8 cellular contexts compared by ENCODE assay signal in the genomic region with DNA sequence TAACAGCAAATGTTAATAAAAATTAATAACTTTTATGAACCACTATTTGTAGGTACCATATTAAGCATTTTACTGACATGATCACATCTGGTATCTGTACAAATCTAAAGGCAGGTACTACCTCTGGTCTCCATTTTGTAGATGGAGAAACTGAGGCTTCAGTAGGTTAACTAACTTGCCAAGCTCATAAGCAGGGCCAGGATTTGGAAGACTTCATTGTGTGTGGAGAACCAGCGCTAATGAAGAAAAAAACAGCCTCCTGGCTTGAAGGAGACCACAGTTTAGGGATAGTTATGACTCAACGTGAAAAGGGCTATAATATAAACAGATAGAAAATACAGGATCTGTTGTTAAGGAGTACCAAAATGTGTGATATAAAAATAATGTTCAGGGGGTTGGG. TPM values are rescaled to one million over a fixed set of nuclear protein-coding genes. Genes with fewer than 3 reads are reported as not detected.
DNase-seq lines count a peak whose midpoint lies in the region; ATAC-seq and TF ChIP-seq lines count a peak whose summit lies in the region.

No MANE protein-coding gene starts in this region.

- in situ Hi-C loops in GM13977 (cut with MboI; ENCODE audit: low pct_unique_long_range_greater_than_20kb, low sequenced_read_pairs, unreplicated experiment): no loop called here

- H3K36me3 ChIP-seq in OCI-LY7 (ENCODE audit: insufficient read depth, low read length) (peaks cover 60% of the 10 kb centered on the region), parathyroid adenoma (ENCODE audit: control insufficient read depth, insufficient read depth, low read length) (no peaks in the 10 kb centered on the region)

- no peak for ATAC-seq in HG03521 (IDR thresholded peaks at IDR 0.05; ENCODE audit: unreplicated experiment)

- intact Hi-C loops in OCI-LY7 (cut with micrococcal nuclease; ENCODE audit: unreplicated experiment): no loop called here

- peak overlapping the region; percentile 98 for H3K4me3 ChIP-seq in OCI-LY7 (ENCODE audit: low read depth, low read length, poor library complexity, severe bottlenecking)
- peak overlapping the region; percentile 94 for H3K4me3 ChIP-seq in epithelial cell of proximal tubule (ENCODE audit: low read depth, low read length)
- peak overlapping the region; percentile 94 for H3K4me3 ChIP-seq in parathyroid adenoma (ENCODE audit: low read depth, low read length)

- no peak overlapping the region for H2AFZ ChIP-seq in OCI-LY7 (ENCODE audit: low read length)
- peak overlapping the region; percentile 100 for H2AFZ ChIP-seq in parathyroid adenoma

- peak; percentile 19 for DNase-seq in ELR (ENCODE audit: low read depth)
- no peak for DNase-seq in OCI-LY7 (ENCODE audit: low spot score)
- DNase-seq in epithelial cell of proximal tubule (ENCODE audit: low read depth): no peak
- DNase-seq in iPS-NIHi11 (ENCODE audit: low spot score): no peak
- DNase-seq in stimulated activated naive CD4-positive, alpha-beta T cell (lab: John Stamatoyannopoulos, UW): no peak
- no peak for DNase-seq in GM13977 (ENCODE audit: low spot score)

- CTCF ChIA-PET in OCI-LY7 (lab: Charles Lee; ENCODE audit: unreplicated experiment): interaction anchor here (0.5 kb wide), 1 partner anchor 23 kb away, joined by 4 read pairs; no protein-coding TSS in a partner anchor

- H3K9ac ChIP-seq in parathyroid adenoma: no peak overlapping the region

- no peaks in the 10 kb centered on the region for H3K27me3 ChIP-seq in parathyroid adenoma (ENCODE audit: control insufficient read depth, insufficient read depth, low read length)

- no TSS peak for BruUV-seq in OCI-LY7 (replicated peaks; lab: Mats Ljungman, UMichigan)

- peaks cover 31% of the 10 kb centered on the region for H3K4me1 ChIP-seq in OCI-LY7 (ENCODE audit: insufficient read depth, low read length, poor library complexity, severe bottlenecking)
- H3K4me1 ChIP-seq in parathyroid adenoma: peaks cover 3% of the 10 kb centered on the region

- no peaks in the 10 kb centered on the region for H3K9me3 ChIP-seq in OCI-LY7 (ENCODE audit: low read length)
- no peaks in the 10 kb centered on the region for H3K9me3 ChIP-seq in parathyroid adenoma (ENCODE audit: control insufficient read depth, low read length)

- POLR2A ChIA-PET in OCI-LY7 (lab: Charles Lee): interaction anchor here (0.6 to 1.3 kb wide), 6 partner anchors 14 to 173 kb away, joined by 3 to 4 read pairs (median 3); no protein-coding TSS in a partner anchor

- no peaks in the 10 kb centered on the region for H3K9me2 ChIP-seq in OCI-LY7 (ENCODE audit: insufficient read depth, low read length)

- no peaks in the 10 kb centered on the region for H4K20me1 ChIP-seq in OCI-LY7 (ENCODE audit: insufficient read depth, low read length)

- H3K27ac ChIP-seq in OCI-LY7 (ENCODE audit: low read depth, low read length, poor library complexity, severe bottlenecking): no peak overlapping the region
- H3K27ac ChIP-seq in parathyroid adenoma: no peak overlapping the region

- H3K4me2 ChIP-seq in OCI-LY7 (ENCODE audit: low read length): peak overlapping the region; percentile 87
- peak overlapping the region; percentile 72 for H3K4me2 ChIP-seq in parathyroid adenoma (ENCODE audit: low read length)

- H3K79me2 ChIP-seq in OCI-LY7 (ENCODE audit: insufficient read depth, low read depth, low read length) (peaks cover 49% of the 10 kb centered on the region), parathyroid adenoma (no peaks in the 10 kb centered on the region)

- no peak for TF ChIP-seq CTCF in OCI-LY7 (conservative IDR thresholded peaks at IDR 0.05; ENCODE audit: low read length)
- no peak for TF ChIP-seq CTCF in epithelial cell of proximal tubule (conservative IDR thresholded peaks at IDR 0.05; ENCODE audit: low read depth, low read length)
- TF ChIP-seq CTCF in parathyroid adenoma (IDR thresholded peaks at IDR 0.05): no peak
- no peak for TF ChIP-seq CTCF in GM13977 (IDR thresholded peaks at IDR 0.05; ENCODE audit: extremely low read depth, insufficient read depth, missing control alignments)

RNA-seq across cellular contexts. Expression of a gene that starts 1.0 kb away (rescaled TPM):
- 32.9 and 40.6 TPM in 2 replicates for total RNA-seq in OCI-LY7 (2014; rRNA removed; shearing (Covaris generic))
- total RNA-seq in OCI-LY7 (2022) (70.3 and 72.8 TPM in 2 replicates), epithelial cell of proximal tubule (43.6 and 61.9 TPM in 2 replicates)

RNA-seq across cellular contexts. Expression of a gene that starts 1.1 kb away (rescaled TPM):
- total RNA-seq in OCI-LY7 (2014; rRNA removed; shearing (Covaris generic)): 32.9 and 48.8 TPM in 2 replicates
- 48.3 and 49.8 TPM in 2 replicates for total RNA-seq in OCI-LY7 (2022)
- 8.2 and 24.7 TPM in 2 replicates for total RNA-seq in epithelial cell of proximal tubule

RNA-seq across cellular contexts. Expression of a gene that starts 57.1 kb away (rescaled TPM):
- 28.4 and 29.2 TPM in 2 replicates for total RNA-seq in OCI-LY7 (2014; rRNA removed; shearing (Covaris generic))
- 33.3 and 34.4 TPM in 2 replicates for total RNA-seq in OCI-LY7 (2022)
- total RNA-seq in epithelial cell of proximal tubule: 40.3 and 51.0 TPM in 2 replicates
